Comparison of ENCODE assay signal across 29 cellular contexts in genomic region chr3:140920029-140920428, GRCh38.
"Had no signal": no experiment of that assay in that cellular context is flagged by ENCODE, and none has a peak within 500 bp of the region (broad histone marks: within the 10 kb centered on the region; RNA-seq: fewer than 3 reads in every experiment).

No MANE protein-coding gene starts in this region.

- H3K4me3 ChIP-seq: ascending aorta, body of pancreas, cardiac muscle cell, MG63, SK-N-MC had no signal

- H3K36me3 Mint-ChIP-seq: activated naive CD4-positive, alpha-beta T cell treated with anti-CD3 and anti-CD28 coated beads, Interleukin-2, amount 50 U/mL, for 24 hours; T-cell had no signal

- H3K27ac Mint-ChIP-seq: activated CD4-positive, alpha-beta T cell treated with anti-CD3 and anti-CD28 coated beads for 36 hours; activated CD8-positive, alpha-beta T cell treated with anti-CD3 and anti-CD28 coated beads for 36 hours; activated naive CD4-positive, alpha-beta T cell treated with anti-CD3 and anti-CD28 coated beads, Interleukin-2, amount 50 U/mL, for 24 hours; activated naive CD8-positive, alpha-beta T cell treated with anti-CD3 and anti-CD28 coated beads, Interleukin-2, amount 50 U/mL, for 24 hours; T-cell had no signal

- DNase-seq: activated CD4-positive, alpha-beta T cell treated with anti-CD3 and anti-CD28 coated beads for 36 hours; activated CD8-positive, alpha-beta memory T cell treated with anti-CD3 and anti-CD28 coated beads, Interleukin-2, amount 50 U/mL, for 4 hours; activated CD8-positive, alpha-beta T cell treated with anti-CD3 and anti-CD28 coated beads for 36 hours; activated effector memory CD4-positive, alpha-beta T cell treated with Interleukin-2 at 50 U/mL for 16 hours; activated naive CD4-positive, alpha-beta T cell; activated naive CD8-positive, alpha-beta T cell treated with anti-CD3 and anti-CD28 coated beads, Interleukin-2, amount 50 U/mL, for 24 hours; activated T-cell treated with anti-CD3 and anti-CD28 coated beads, Interleukin-2, amount 50 U/mL, for 1 hour; amniotic stem cell; body of pancreas; KG1; MG63; NCI-H1105; NCI-H1436; NCI-H1694 treated with DMSO at 0.1 percent for 48 hours; NCI-H2029 treated with DMSO at 0.1 percent for 48 hours; NCI-H345; NCI-H510A treated with DMSO at 0.1 percent for 48 hours; NCI-H69; NK-92 treated with Interleukin-12 subunit alpha and Interleukin-12 subunit beta, amount 100 ng/mL, for 24 hours; OCI-M1; RPMI8226; T-cell; WERI-Rb-1 had no signal

- ATAC-seq: activated CD4-positive, alpha-beta T cell treated with anti-CD3 and anti-CD28 coated beads for 36 hours; activated CD8-positive, alpha-beta T cell treated with anti-CD3 and anti-CD28 coated beads for 36 hours; activated naive CD8-positive, alpha-beta T cell treated with anti-CD3 and anti-CD28 coated beads, Interleukin-2, amount 50 U/mL, for 24 hours; body of pancreas; Panc1; Right ventricle myocardium inferior; T-cell had no signal

- H3K4me3 Mint-ChIP-seq: activated CD4-positive, alpha-beta T cell treated with anti-CD3 and anti-CD28 coated beads for 36 hours; activated CD8-positive, alpha-beta T cell treated with anti-CD3 and anti-CD28 coated beads for 36 hours; activated naive CD4-positive, alpha-beta T cell treated with anti-CD3 and anti-CD28 coated beads, Interleukin-2, amount 50 U/mL, for 24 hours; activated naive CD8-positive, alpha-beta T cell treated with anti-CD3 and anti-CD28 coated beads, Interleukin-2, amount 50 U/mL, for 24 hours; T-cell had no signal

- H3K4me1 ChIP-seq: ascending aorta had no signal

- H3K27ac ChIP-seq: ascending aorta, body of pancreas, cardiac muscle cell, SK-N-MC, WERI-Rb-1 had no signal

- H3K27me3 ChIP-seq: ascending aorta, body of pancreas, cardiac muscle cell had no signal

- H3K36me3 ChIP-seq: ascending aorta, cardiac muscle cell, MG63, WERI-Rb-1 had no signal

- H3K4me1 Mint-ChIP-seq: activated CD4-positive, alpha-beta T cell treated with anti-CD3 and anti-CD28 coated beads for 36 hours; activated naive CD4-positive, alpha-beta T cell treated with anti-CD3 and anti-CD28 coated beads, Interleukin-2, amount 50 U/mL, for 24 hours; activated naive CD8-positive, alpha-beta T cell treated with anti-CD3 and anti-CD28 coated beads, Interleukin-2, amount 50 U/mL, for 24 hours; T-cell had no signal

- H3K9me3 ChIP-seq: ascending aorta, MG63 had no signal
